In genomic region chr11:125443767-125444311, GRCh38 we compare ENCODE assay signal across 18 cellular contexts. TPM values are rescaled to one million over a fixed set of nuclear protein-coding genes. Genes with fewer than 3 reads are reported as not detected.
DNase-seq lines count a peak whose midpoint lies in the region; ATAC-seq and TF ChIP-seq lines count a peak whose summit lies in the region.
"Had no signal": no experiment of that assay in that cellular context is flagged by ENCODE, and none has a peak within 500 bp of the region (broad histone marks: within the 10 kb centered on the region; RNA-seq: fewer than 3 reads in every experiment).

No MANE protein-coding gene starts in this region.

- TF ChIP-seq CTCF in GM23338 (conservative IDR thresholded peaks at IDR 0.05; ENCODE audit: low read depth in 2 of 2) (no peak), cardiac muscle cell (IDR thresholded peaks at IDR 0.05; ENCODE audit: low read depth, low read length) (no peak)

- peaks cover 20% of the 10 kb centered on the region for H3F3A ChIP-seq in GM23338 (replicated peaks; ENCODE audit: low read depth)

- no peaks in the 10 kb centered on the region for H3K27me3 ChIP-seq in GM23338 (ENCODE audit: insufficient read depth)
- H3K27me3 ChIP-seq in cardiac muscle cell, result no peaks in the 10 kb centered on the region
- H3K27me3 ChIP-seq: adrenal gland, colonic mucosa had no signal

- H3K4me1 ChIP-seq in GM23338 (ENCODE audit: insufficient read depth) (peaks cover 39% of the 10 kb centered on the region), cardiac muscle cell (ENCODE audit: low read depth) (peaks cover 44% of the 10 kb centered on the region), mesodermal cell (ENCODE audit: control insufficient read depth, insufficient read depth, low read length, poor library complexity, severe bottlenecking) (peaks cover 29% of the 10 kb centered on the region)
- H3K4me1 ChIP-seq: adrenal gland, colonic mucosa had no signal

- H4K20me1 ChIP-seq in GM23338 (replicated peaks; ENCODE audit: insufficient read depth), result no peaks in the 10 kb centered on the region

- H3K9me3 Mint-ChIP-seq in GM23338, result no peaks in the 10 kb centered on the region
- H3K9me3 Mint-ChIP-seq in activated naive CD4-positive, alpha-beta T cell treated with anti-CD3 and anti-CD28 coated beads for 36 hours, result no peaks in the 10 kb centered on the region
- H3K9me3 Mint-ChIP-seq: activated CD8-positive, alpha-beta T cell treated with anti-CD3 and anti-CD28 coated beads for 36 hours; activated T-helper 1 cell treated with anti-CD3 and anti-CD28 coated beads, Interleukin-12 subunit alpha, Interleukin-12 subunit beta, Interleukin-2, Interleukin-4 antibody, amounts not matched to agents 30 ng/mL and 10 ng/mL and 1 ng/mL, durations not matched to agents 14 hours and 24 hours and 36 hours had no signal

- H3K36me3 ChIP-seq in GM23338 (ENCODE audit: insufficient read depth) (no peaks in the 10 kb centered on the region), cardiac muscle cell (no peaks in the 10 kb centered on the region), mesodermal cell (ENCODE audit: control insufficient read depth, insufficient read depth, low read length) (no peaks in the 10 kb centered on the region)
- H3K36me3 ChIP-seq: adrenal gland, colonic mucosa had no signal

- intact Hi-C loops in activated naive CD4-positive, alpha-beta T cell treated with anti-CD3 and anti-CD28 coated beads for 36 hours (cut with micrococcal nuclease), result no loop called here

- H3K4me2 ChIP-seq in GM23338, result peak overlapping the region; percentile 66

- H3K27ac ChIP-seq in GM23338 (ENCODE audit: low read depth), result peak overlapping the region; percentile 87
- H3K27ac ChIP-seq in angular gyrus (ENCODE audit: low read depth, low read length), result peak overlapping the region; percentile 90
- peak overlapping the region; percentile 85 for H3K27ac ChIP-seq in cardiac muscle cell
- peak overlapping the region; percentile 57 for H3K27ac ChIP-seq in mesodermal cell (ENCODE audit: low read depth, low read length, severe bottlenecking)
- H3K27ac ChIP-seq: adrenal gland, colonic mucosa, HL-60 had no signal

- peaks cover 10% of the 10 kb centered on the region for H3K27me3 Mint-ChIP-seq in GM23338 (ENCODE audit: insufficient read depth, low read depth, poor library complexity)
- peaks cover 22% of the 10 kb centered on the region for H3K27me3 Mint-ChIP-seq in activated naive CD4-positive, alpha-beta T cell treated with anti-CD3 and anti-CD28 coated beads for 36 hours (ENCODE audit: low read depth)

- ATAC-seq in GM23338 (peak; percentile 58), GM18873 (IDR thresholded peaks at IDR 0.05; ENCODE audit: low FRiP score, unreplicated experiment) (no peak)
- ATAC-seq: activated CD8-positive, alpha-beta T cell treated with anti-CD3 and anti-CD28 coated beads for 36 hours; esophagus mucosa; left lobe of liver had no signal

- H3K79me2 ChIP-seq in GM23338 (replicated peaks; ENCODE audit: insufficient read depth), result no peaks in the 10 kb centered on the region

- no peaks in the 10 kb centered on the region for H3K9me2 ChIP-seq in GM23338 (ENCODE audit: insufficient read depth)

- no peaks in the 10 kb centered on the region for H3K9me3 ChIP-seq in cardiac muscle cell (ENCODE audit: low read depth)
- H3K9me3 ChIP-seq in mesodermal cell (ENCODE audit: control insufficient read depth, low read length), result no peaks in the 10 kb centered on the region
- H3K9me3 ChIP-seq: adrenal gland, colonic mucosa had no signal

- peak overlapping the region; percentile 93 for H3K27ac Mint-ChIP-seq in GM23338
- H3K27ac Mint-ChIP-seq in activated naive CD4-positive, alpha-beta T cell treated with anti-CD3 and anti-CD28 coated beads for 36 hours, result no peak overlapping the region
- H3K27ac Mint-ChIP-seq: activated CD8-positive, alpha-beta T cell treated with anti-CD3 and anti-CD28 coated beads for 36 hours; activated T-helper 1 cell treated with anti-CD3 and anti-CD28 coated beads, Interleukin-12 subunit alpha, Interleukin-12 subunit beta, Interleukin-2, Interleukin-4 antibody, amounts not matched to agents 30 ng/mL and 10 ng/mL and 1 ng/mL, durations not matched to agents 14 hours and 24 hours and 36 hours had no signal

- CTCF ChIA-PET in activated naive CD4-positive, alpha-beta T cell treated with anti-CD3 and anti-CD28 coated beads for 36 hours (lab: Charles Lee), result interaction anchor here (1.0 kb wide), 1 partner anchor 11 kb away, joined by 4 read pairs; no protein-coding TSS in a partner anchor

- H3K4me3 Mint-ChIP-seq in GM23338, result peak overlapping the region; percentile 51
- H3K4me3 Mint-ChIP-seq in activated naive CD4-positive, alpha-beta T cell treated with anti-CD3 and anti-CD28 coated beads for 36 hours, result no peak overlapping the region
- H3K4me3 Mint-ChIP-seq: activated CD8-positive, alpha-beta T cell treated with anti-CD3 and anti-CD28 coated beads for 36 hours; activated T-helper 1 cell treated with anti-CD3 and anti-CD28 coated beads, Interleukin-12 subunit alpha, Interleukin-12 subunit beta, Interleukin-2, Interleukin-4 antibody, amounts not matched to agents 30 ng/mL and 10 ng/mL and 1 ng/mL, durations not matched to agents 14 hours and 24 hours and 36 hours had no signal

- H3K4me3 ChIP-seq in GM23338 (peak overlapping the region; percentile 30), cardiac muscle cell (no peak overlapping the region), mesodermal cell (ENCODE audit: extremely low read depth, insufficient read depth, low read length, poor library complexity, severe bottlenecking) (no peak overlapping the region)
- H3K4me3 ChIP-seq: adrenal gland, colonic mucosa had no signal

- H3K36me3 Mint-ChIP-seq in GM23338 (ENCODE audit: low read depth), result no peaks in the 10 kb centered on the region; the same call in 2 of the 3 replicates
- no peaks in the 10 kb centered on the region for H3K36me3 Mint-ChIP-seq in activated naive CD4-positive, alpha-beta T cell treated with anti-CD3 and anti-CD28 coated beads for 36 hours (ENCODE audit: low read depth)

- WGBS in mesodermal cell (ENCODE audit: insufficient coverage in 2 of 2), 2 experiments, result 21% methylated on average over 8 to 9 of the region's 10 CpGs

- peak overlapping the region; percentile 34; the same call in 1 of the 2 replicates for H2AFZ ChIP-seq in GM23338

- peak; percentile 63 for DNase-seq in GM23338 (ENCODE audit: low spot score)
- DNase-seq in cardiac muscle cell (ENCODE audit: low read depth in 1 of 2, low spot score in 1 of 2), result peak in 1 of 2 donors; percentile 63
- no peak for DNase-seq in activated naive CD4-positive, alpha-beta T cell treated with anti-CD3 and anti-CD28 coated beads for 36 hours
- no peak for DNase-seq in activated CD4-positive, alpha-beta T cell treated with anti-CD3 and anti-CD28 coated beads for 4 hours
- DNase-seq in activated effector memory CD4-positive, alpha-beta T cell treated with Interleukin-2 at 50 U/mL for 16 hours, result no peak
- DNase-seq: activated CD8-positive, alpha-beta T cell treated with anti-CD3 and anti-CD28 coated beads for 36 hours; adrenal gland; colonic mucosa; glutamatergic neuron; NCI-H1436 treated with DMSO at 0.1 percent for 48 hours; NCI-H524 had no signal

- H3K4me1 Mint-ChIP-seq in GM23338, result peaks cover 44% of the 10 kb centered on the region
- peaks cover 2% of the 10 kb centered on the region for H3K4me1 Mint-ChIP-seq in activated naive CD4-positive, alpha-beta T cell treated with anti-CD3 and anti-CD28 coated beads for 36 hours (ENCODE audit: low read depth)

TF ChIP-seq in GM23338, 12 proteins besides CTCF, POLR2A, EP300 and RAD21 (continues in another document):
- no peak for TF ChIP-seq ZNF331 (CRISPR knock-in tag; IDR thresholded peaks at IDR 0.05; ENCODE audit: low read depth)

RNA-seq across cellular contexts. Expression of gene FEZ1, which starts 52.2 kb away (rescaled TPM):
- total RNA-seq in GM23338 (2014; rRNA removed; shearing (Covaris generic)), result 43.5 and 55.5 TPM in 2 replicates
- polyA plus RNA-seq in GM23338 (2016; fragmentation: Nextera tagmentation; extraction: Ambion mirVana), result 34.5 and 35.1 TPM in 2 replicates
- 33.4 and 54.9 TPM in 2 replicates for total RNA-seq in cardiac muscle cell
- 51.6 and 73.9 TPM in 2 replicates for polyA plus RNA-seq in cardiac muscle cell
- 85.6 TPM for polyA plus RNA-seq in mesodermal cell (2013, experiment 1 of 2)
- polyA plus RNA-seq in mesodermal cell (2013, experiment 2 of 2), result 58.9 TPM
- total RNA-seq in activated naive CD4-positive, alpha-beta T cell treated with anti-CD3 and anti-CD28 coated beads for 36 hours, result 1 to 10 TPM; 6.1 to 6.3 TPM
